8 cellular contexts compared by ENCODE assay signal in the genomic region with DNA sequence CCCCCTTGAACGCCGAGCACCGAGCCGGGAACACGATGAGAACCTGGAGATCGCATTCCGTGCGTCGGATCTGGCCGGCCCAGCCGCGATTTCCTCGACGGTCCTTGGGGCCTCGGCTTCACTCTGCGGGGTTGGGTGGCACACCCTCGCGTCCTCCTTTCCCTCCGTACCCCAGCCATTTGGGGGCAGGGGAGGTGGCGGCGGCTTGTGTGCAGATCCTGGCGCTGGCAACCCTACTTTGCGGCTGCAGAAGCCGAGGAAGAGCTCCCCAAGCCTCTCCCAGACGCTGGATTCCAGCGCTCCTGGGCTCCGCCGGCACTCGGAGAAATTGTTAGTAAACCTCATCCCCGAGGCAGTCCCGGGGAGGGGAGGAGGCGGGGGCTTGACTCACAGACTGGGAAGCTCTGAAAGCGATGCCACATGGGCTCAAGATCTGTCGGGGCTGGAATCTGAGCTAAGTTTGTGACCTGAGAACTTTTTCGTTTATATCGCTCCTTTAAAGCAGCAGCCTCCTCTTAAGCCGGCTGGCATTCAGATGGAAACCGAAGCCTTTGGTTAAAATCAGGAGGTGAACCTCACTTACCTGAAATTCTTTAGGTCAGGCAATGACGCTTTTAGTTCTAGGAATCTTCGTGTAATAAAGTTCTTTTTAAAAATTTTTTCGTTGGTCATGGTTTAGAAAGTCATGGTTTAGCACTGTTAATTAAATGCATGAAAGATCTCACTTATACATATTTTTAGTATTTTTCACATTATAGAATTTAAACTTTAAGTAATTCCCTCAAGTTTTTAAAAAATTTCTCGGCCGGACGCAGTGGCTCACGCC. TPM values are rescaled to one million over a fixed set of nuclear protein-coding genes. Genes with fewer than 3 reads are reported as not detected.
A peak's percentile ranks its signal among the peaks of the same experiment; 100 is the strongest.
DNase-seq lines count a peak whose midpoint lies in the region; ATAC-seq and TF ChIP-seq lines count a peak whose summit lies in the region.

No MANE protein-coding gene starts in this region.

- H3K4me2 ChIP-seq in parathyroid adenoma (ENCODE audit: low read length): peak overlapping the region; percentile 90

- peaks cover 5% of the 10 kb centered on the region for H3K4me1 ChIP-seq in parathyroid adenoma

- H2AFZ ChIP-seq in parathyroid adenoma: peak overlapping the region; percentile 88

- no peaks in the 10 kb centered on the region for H3K9me3 ChIP-seq in parathyroid adenoma (ENCODE audit: control insufficient read depth, low read length)

- H3K36me3 ChIP-seq in parathyroid adenoma (ENCODE audit: control insufficient read depth, insufficient read depth, low read length): no peaks in the 10 kb centered on the region

- ATAC-seq in GM18502 (IDR thresholded peaks at IDR 0.05; ENCODE audit: poor library complexity, unreplicated experiment) (peak; percentile 5), HG03025 (IDR thresholded peaks at IDR 0.05; ENCODE audit: low FRiP score, unreplicated experiment) (peak; percentile 9), left ventricle myocardium superior (peak; percentile 76)

- H3K4me3 ChIP-seq in AG04449 (ENCODE audit: low read depth, low read length) (peak overlapping the region; percentile 92), parathyroid adenoma (ENCODE audit: low read depth, low read length) (peak overlapping the region; percentile 67)

- H3K27ac ChIP-seq in parathyroid adenoma: peak overlapping the region; percentile 82

- TF ChIP-seq CTCF in AG04449 (IDR thresholded peaks at IDR 0.05; ENCODE audit: insufficient read depth, low read length, missing control alignments) (no peak), parathyroid adenoma (IDR thresholded peaks at IDR 0.05) (no peak)

- CTCF ChIA-PET in AG04449 (lab: Yijun Ruan, JAX): interaction anchor here (0.7 to 2.2 kb wide), 9 partner anchors 12 to 190 kb away, joined by 3 to 8 read pairs (median 3); no protein-coding TSS in a partner anchor

- H3K79me2 ChIP-seq in parathyroid adenoma: peaks cover 13% of the 10 kb centered on the region

- intact Hi-C loops in left ventricle myocardium superior (cut with micrococcal nuclease): no loop called here

- DNase-seq in AG04449 (ENCODE audit: low read depth, low spot score) (no peak), RPMI7951 (ENCODE audit: low read depth) (peak; percentile 96), anterior cingulate cortex (lab: John Stamatoyannopoulos, UW) (peak in 52 of 58 donors; percentile 5 to 75 (median 41)), left ventricle myocardium superior (peak; percentile 81), DMS153 treated with DMSO at 0.1 percent for 48 hours (lab: John Stamatoyannopoulos, UW; ENCODE audit: unreplicated experiment) (no peak)

- POLR2A ChIA-PET in AG04449 (lab: Yijun Ruan, JAX): interaction anchor here (0.7 to 2.3 kb wide), 13 partner anchors 10 to 193 kb away, joined by 3 to 13 read pairs (median 4); a partner anchor contains a TSS

- peak overlapping the region; percentile 6 for H3K9ac ChIP-seq in parathyroid adenoma

- no peaks in the 10 kb centered on the region for H3K27me3 ChIP-seq in parathyroid adenoma (ENCODE audit: control insufficient read depth, insufficient read depth, low read length)

RNA-seq across cellular contexts. Expression of a gene that starts 0.8 kb away (rescaled TPM):
- total RNA-seq in RPMI7951 (2014; rRNA removed; shearing (Covaris generic)): 64.9 and 69.7 TPM in 2 replicates
- total RNA-seq in left ventricle myocardium superior: 12.7 TPM

Comparison
In these comparisons a context has a peak if more than half of its experiments do, and no peak if none do; other contexts are left out.
1. DNase-seq: peak in RPMI7951 (single experiment), anterior cingulate cortex (52 of 58) and left ventricle myocardium superior (single experiment); none in AG04449 (single experiment) and DMS153 treated with DMSO at 0.1 percent for 48 hours (single experiment).
2. ATAC-seq: peak in every context shown above with its lines; median percentile 76 in left ventricle myocardium superior; 9 in HG03025; 5 in GM18502.